ENCODE assay signal across 8 cellular contexts in the genomic region with DNA sequence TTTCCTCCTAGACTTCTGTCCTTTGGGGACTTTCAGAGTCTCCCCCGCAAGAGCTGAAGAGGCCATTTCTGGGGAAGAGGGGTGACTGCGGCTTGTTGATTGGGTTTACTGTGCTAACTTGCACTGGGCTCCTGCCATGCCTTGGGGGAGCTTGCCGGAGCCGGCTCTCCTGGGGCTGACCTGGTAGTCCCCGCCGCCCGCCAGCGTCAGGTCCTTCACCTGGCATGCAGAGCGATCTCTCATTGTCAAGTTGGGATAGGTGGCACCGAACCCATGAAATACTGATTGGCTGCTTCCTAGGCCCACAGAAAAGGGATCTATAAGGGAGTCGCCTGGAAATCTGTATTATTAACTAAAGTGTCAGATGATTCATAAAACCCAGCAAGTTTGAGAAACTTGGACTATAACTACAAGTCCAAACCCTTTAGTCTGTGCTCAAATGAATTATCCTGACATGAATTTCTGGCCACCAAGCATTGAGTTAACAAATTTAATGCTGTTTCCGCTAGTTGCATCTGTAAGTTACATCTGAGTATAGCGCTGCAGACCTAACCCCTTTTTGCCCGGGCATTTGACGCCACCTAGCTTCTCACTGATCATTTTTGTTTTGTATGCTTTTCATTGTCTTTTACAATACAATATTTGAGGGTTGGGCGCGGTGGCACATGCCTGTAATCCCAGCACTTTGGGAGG. TPM values are rescaled to one million over a fixed set of nuclear protein-coding genes. Genes with fewer than 3 reads are reported as not detected.
A peak's percentile ranks its signal among the peaks of the same experiment; 100 is the strongest.
DNase-seq lines count a peak whose midpoint lies in the region; ATAC-seq and TF ChIP-seq lines count a peak whose summit lies in the region.

No MANE protein-coding gene starts in this region.

- H3K9me3 Mint-ChIP-seq in activated CD4-positive, alpha-beta T cell treated with anti-CD3 and anti-CD28 coated beads, Interleukin-2, amount 10 ng/mL, durations not matched to agents 24 days and 14 days = no peaks in the 10 kb centered on the region
- H3K9me3 Mint-ChIP-seq in effector memory CD8-positive, alpha-beta T cell = no peaks in the 10 kb centered on the region

- intact Hi-C loops in A673 (cut with micrococcal nuclease; ENCODE audit: unreplicated experiment) = loop anchor here (1.0 to 5.0 kb wide), 2 partner anchors 188 to 272 kb away; partner anchors contain the start of genes MAN2C1 and SIN3A
- intact Hi-C loops in activated CD4-positive, alpha-beta T cell treated with anti-CD3 and anti-CD28 coated beads, Interleukin-2, amount 10 ng/mL, durations not matched to agents 24 days and 14 days (cut with micrococcal nuclease) = loop anchor here (1.0 to 2.0 kb wide), 6 partner anchors 15 to 272 kb away; partner anchors contain the start of genes MAN2C1, PTPN9 and SNUPN

- peaks cover 34% of the 10 kb centered on the region for H3K4me1 Mint-ChIP-seq in activated CD4-positive, alpha-beta T cell treated with anti-CD3 and anti-CD28 coated beads, Interleukin-2, amount 10 ng/mL, durations not matched to agents 24 days and 14 days
- H3K4me1 Mint-ChIP-seq in effector memory CD8-positive, alpha-beta T cell (ENCODE audit: low read depth in 2 of 2) = peaks cover 33 to 34% of the 10 kb centered on the region in 2 donors

- POLR2A ChIA-PET in A673 (lab: Charles Lee; ENCODE audit: low non-redundant PET) = interaction anchor here (0.5 to 0.7 kb wide), 2 partner anchors 27 to 189 kb away, joined by 4 to 11 read pairs; partner anchors contain the start of gene SIN3A

- peaks cover 26% of the 10 kb centered on the region for H3K36me3 Mint-ChIP-seq in activated CD4-positive, alpha-beta T cell treated with anti-CD3 and anti-CD28 coated beads, Interleukin-2, amount 10 ng/mL, durations not matched to agents 24 days and 14 days (ENCODE audit: low read depth)
- peaks cover 23% of the 10 kb centered on the region for H3K36me3 Mint-ChIP-seq in effector memory CD8-positive, alpha-beta T cell (ENCODE audit: insufficient read depth)

- H3K4me1 ChIP-seq in A673 (ENCODE audit: insufficient read depth, low read length, poor library complexity, severe bottlenecking) (peaks cover 15% of the 10 kb centered on the region), mononuclear cell (ENCODE audit: insufficient read depth, low read length) (peaks cover 42% of the 10 kb centered on the region)

- CTCF ChIA-PET in A673 (lab: Charles Lee) = interaction anchor here (0.7 to 2.8 kb wide), 4 partner anchors 9 to 273 kb away, joined by 3 to 13 read pairs (median 4); partner anchors contain the start of gene MAN2C1

- BruUV-seq in A673 (replicated peaks; lab: Mats Ljungman, UMichigan) = TSS peak; percentile 92

- no peaks in the 10 kb centered on the region for H3K9me3 ChIP-seq in A673 (ENCODE audit: low read depth, low read length, poor library complexity, severe bottlenecking)
- H3K9me3 ChIP-seq in mononuclear cell (ENCODE audit: low read depth, low read length) = no peaks in the 10 kb centered on the region

- ATAC-seq in GM18858 (IDR thresholded peaks at IDR 0.05; ENCODE audit: unreplicated experiment) = peak; percentile 8
- ATAC-seq in HG03097 (IDR thresholded peaks at IDR 0.05; ENCODE audit: low FRiP score, unreplicated experiment) = peak; percentile 23
- ATAC-seq in effector memory CD8-positive, alpha-beta T cell (replicated peaks) = peak; percentile 43

- peak overlapping the region; percentile 88 for H3K27ac ChIP-seq in A673 (ENCODE audit: low read depth, low read length, poor library complexity, severe bottlenecking)

- peak; percentile 62 for TF ChIP-seq CTCF in A673 (conservative IDR thresholded peaks at IDR 0.05; ENCODE audit: low read depth, low read length)

- H3K27me3 ChIP-seq in A673 (replicated peaks; ENCODE audit: insufficient read depth, low read depth, low read length, poor library complexity) (no peaks in the 10 kb centered on the region), mononuclear cell (ENCODE audit: insufficient read depth, low read length) (no peaks in the 10 kb centered on the region)

- DNase-seq in A673 (ENCODE audit: low spot score) (peak; percentile 85), NCI-H2227 treated with DMSO at 0.1 percent for 48 hours (lab: John Stamatoyannopoulos, UW) (peak; percentile 65), superior temporal gyrus (ENCODE audit: extremely low spot score) (peak; percentile 57)
- DNase-seq in activated CD4-positive, alpha-beta T cell treated with anti-CD3 and anti-CD28 coated beads, Interleukin-2, amount 10 ng/mL, durations not matched to agents 24 days and 14 days = peak; percentile 89
- peak; percentile 37 to 48 (median 37) for DNase-seq in effector memory CD8-positive, alpha-beta T cell

- peaks cover 4% of the 10 kb centered on the region for H3K27me3 Mint-ChIP-seq in activated CD4-positive, alpha-beta T cell treated with anti-CD3 and anti-CD28 coated beads, Interleukin-2, amount 10 ng/mL, durations not matched to agents 24 days and 14 days
- H3K27me3 Mint-ChIP-seq in effector memory CD8-positive, alpha-beta T cell = no peaks in the 10 kb centered on the region

- H3K4me3 Mint-ChIP-seq in activated CD4-positive, alpha-beta T cell treated with anti-CD3 and anti-CD28 coated beads, Interleukin-2, amount 10 ng/mL, durations not matched to agents 24 days and 14 days = peak overlapping the region; percentile 88
- peak overlapping the region; percentile 88 to 91 for H3K4me3 Mint-ChIP-seq in effector memory CD8-positive, alpha-beta T cell

- H3K4me3 ChIP-seq in A673 (ENCODE audit: low read depth, low read length, poor library complexity, severe bottlenecking) = peak overlapping the region; percentile 75
- H3K4me3 ChIP-seq in mononuclear cell (ENCODE audit: low read length) = peak overlapping the region; percentile 84

- H3K36me3 ChIP-seq in A673 (ENCODE audit: insufficient read depth, low read length, poor library complexity, severe bottlenecking) = peaks cover 9% of the 10 kb centered on the region

- peak overlapping the region; percentile 97 for H3K27ac Mint-ChIP-seq in activated CD4-positive, alpha-beta T cell treated with anti-CD3 and anti-CD28 coated beads, Interleukin-2, amount 10 ng/mL, durations not matched to agents 24 days and 14 days
- peak overlapping the region; percentile 91 to 94 for H3K27ac Mint-ChIP-seq in effector memory CD8-positive, alpha-beta T cell

RNA-seq across cellular contexts. Expression of gene IMP3, which starts 0.6 kb away (rescaled TPM):
- total RNA-seq in A673 (2021) (76.5 and 84.5 TPM in 2 replicates), mononuclear cell (59.2 TPM)
- total RNA-seq in activated CD4-positive, alpha-beta T cell treated with anti-CD3 and anti-CD28 coated beads, Interleukin-2, amount 10 ng/mL, durations not matched to agents 24 days and 14 days = 108 and 112 TPM in 2 replicates

RNA-seq across cellular contexts. Expression of gene SNX33, which starts 7.1 kb away (rescaled TPM):
- total RNA-seq in A673 (2021) = 3.4 and 5.6 TPM in 2 replicates
- 4.1 TPM in 2 replicates for total RNA-seq in activated CD4-positive, alpha-beta T cell treated with anti-CD3 and anti-CD28 coated beads, Interleukin-2, amount 10 ng/mL, durations not matched to agents 24 days and 14 days
- 1.2 TPM for total RNA-seq in mononuclear cell

RNA-seq across cellular contexts. Expression of gene SNUPN, which starts 15.1 kb away (rescaled TPM):
- total RNA-seq in A673 (2021) = 32.8 and 34.6 TPM in 2 replicates
- 33.7 and 34.5 TPM in 2 replicates for total RNA-seq in activated CD4-positive, alpha-beta T cell treated with anti-CD3 and anti-CD28 coated beads, Interleukin-2, amount 10 ng/mL, durations not matched to agents 24 days and 14 days
- total RNA-seq in mononuclear cell = 10.1 TPM

Comparison
In these comparisons a context has a peak if more than half of its experiments do, and no peak if none do; other contexts are left out.
1. Peak in every context shown above with its lines: DNase-seq, ATAC-seq, H3K4me3 ChIP-seq and H3K27ac ChIP-seq.
2. DNase-seq: peak in every context shown above with its lines; median percentile 89 in activated CD4-positive, alpha-beta T cell treated with anti-CD3 and anti-CD28 coated beads, Interleukin-2, amount 10 ng/mL, durations not matched to agents 24 days and 14 days; 85 in A673; 65 in NCI-H2227 treated with DMSO at 0.1 percent for 48 hours; 57 in superior temporal gyrus; 37 in effector memory CD8-positive, alpha-beta T cell.